ENCODE assay signal across 8 cellular contexts in genomic region chr20:64084209-64085152, GRCh38. TPM values are rescaled to one million over a fixed set of nuclear protein-coding genes. Genes with fewer than 3 reads are reported as not detected.
DNase-seq lines count a peak whose midpoint lies in the region; ATAC-seq and TF ChIP-seq lines count a peak whose summit lies in the region.

TSS of gene LKAAEAR1 (minus strand) at chr20:64084398. CDS start at chr20:64084219, 179 bp downstream.

- H3K4me2 ChIP-seq in BLaER1 treated with 17β-estradiol and CSF1 and Interleukin-3, amounts not matched to agents 10 nM and 100 nM, result peak within 1 kb of the TSS; percentile 91 to 100 (median 99)

- peaks cover 0 to 12% (median 0%) of the 10 kb centered on the region in 9 donors for H3K9me3 Mint-ChIP-seq in naive thymus-derived CD8-positive, alpha-beta T cell

- no peak for DNase-seq in LNCaP clone FGC (ENCODE audit: low read depth)
- DNase-seq in cardiac fibroblast (ENCODE audit: low read depth in 2 of 2), result no peak
- no peak for DNase-seq in naive thymus-derived CD8-positive, alpha-beta T cell
- no peak for DNase-seq in germinal center (ENCODE audit: low spot score)
- no peak for DNase-seq in medulla oblongata (ENCODE audit: extremely low spot score)

- H3K27me3 ChIP-seq in BLaER1 treated with 17β-estradiol and CSF1 and Interleukin-3, amounts not matched to agents 10 nM and 100 nM, result peaks cover 35 to 58% (median 46%) of the 10 kb centered on the region in 11 experiments

- peaks cover 0 to 3% (median 0%) of the 10 kb centered on the region in 3 donors for H3K36me3 Mint-ChIP-seq in naive thymus-derived CD8-positive, alpha-beta T cell

- H3K36me3 ChIP-seq in BLaER1 treated with 17β-estradiol and CSF1 and Interleukin-3, amounts not matched to agents 10 nM and 100 nM, result peaks cover 0 to 5% (median 0%) of the 10 kb centered on the region in 11 experiments; a peak in 3 of 22 replicates

- peaks cover 15 to 41% (median 36%) of the 10 kb centered on the region in 4 donors for H3K4me1 Mint-ChIP-seq in naive thymus-derived CD8-positive, alpha-beta T cell

- no peak for TF ChIP-seq CTCF in LNCaP clone FGC (IDR thresholded peaks at IDR 0.05; ENCODE audit: control insufficient read depth, extremely low read depth, insufficient read depth)
- TF ChIP-seq CTCF in cardiac fibroblast (IDR thresholded peaks at IDR 0.05; ENCODE audit: low read depth, low read length), result no peak

- H3K4me1 ChIP-seq in BLaER1 treated with 17β-estradiol and CSF1 and Interleukin-3, amounts not matched to agents 10 nM and 100 nM, result peaks cover 38 to 46% (median 44%) of the 10 kb centered on the region in 10 experiments

- peaks cover 0 to 6% (median 1%) of the 10 kb centered on the region in 5 donors for H3K27me3 Mint-ChIP-seq in naive thymus-derived CD8-positive, alpha-beta T cell

- H3K27ac Mint-ChIP-seq in naive thymus-derived CD8-positive, alpha-beta T cell, result peak within 1 kb of the TSS in 8 of 10 donors; percentile 49 to 89 (median 70)

- peak within 1 kb of the TSS; percentile 52 to 76 (median 68) for H3K4me3 ChIP-seq in BLaER1 treated with 17β-estradiol and CSF1 and Interleukin-3, amounts not matched to agents 10 nM and 100 nM
- H3K4me3 ChIP-seq in LNCaP clone FGC (ENCODE audit: low read depth, low read length), result peak within 1 kb of the TSS; percentile 45
- H3K4me3 ChIP-seq in cardiac fibroblast (replicated peaks in 1 of 2; ENCODE audit: low read depth in 2 of 2, low read length in 2 of 2), result peak within 1 kb of the TSS; percentile 27 to 41

- H3K9me3 ChIP-seq in BLaER1 treated with 17β-estradiol and CSF1 and Interleukin-3, amounts not matched to agents 10 nM and 100 nM (replicated peaks in 1 of 11), result peaks cover 14 to 26% (median 24%) of the 10 kb centered on the region in 11 experiments

- peak; percentile 3 to 5 for ATAC-seq in naive thymus-derived CD8-positive, alpha-beta T cell
- ATAC-seq in HG03139 (IDR thresholded peaks at IDR 0.05; ENCODE audit: unreplicated experiment) (no peak), HG02885 (IDR thresholded peaks at IDR 0.05; ENCODE audit: poor library complexity, unreplicated experiment) (no peak)

- POLR2A ChIA-PET in naive thymus-derived CD8-positive, alpha-beta T cell (lab: Charles Lee), result interaction anchor here (1.1 to 2.3 kb wide), 6 partner anchors 15 to 171 kb away, joined by 4 to 13 read pairs (median 6); partner anchors contain the start of genes C20orf204, PCMTD2 and PRPF6

- H3K9ac ChIP-seq in BLaER1 treated with 17β-estradiol and CSF1 and Interleukin-3, amounts not matched to agents 10 nM and 100 nM, result peak within 1 kb of the TSS; percentile 44 to 75 (median 68); a peak in 20 of 22 replicates

- H3K27ac ChIP-seq in BLaER1 treated with 17β-estradiol and CSF1 and Interleukin-3, amounts not matched to agents 10 nM and 100 nM, result peak within 1 kb of the TSS in 2 of 11 experiments; percentile 27 to 35; a peak in 7 of 22 replicates

- peaks cover 0 to 43% (median 20%) of the 10 kb centered on the region in 11 experiments; a peak in 17 of 22 replicates for H4K20me1 ChIP-seq in BLaER1 treated with 17β-estradiol and CSF1 and Interleukin-3, amounts not matched to agents 10 nM and 100 nM

- peak within 1 kb of the TSS; percentile 77 to 94 (median 90) for H3K4me3 Mint-ChIP-seq in naive thymus-derived CD8-positive, alpha-beta T cell

RNA-seq across cellular contexts. Expression of gene LKAAEAR1, which starts in this region (rescaled TPM):
- total RNA-seq in naive thymus-derived CD8-positive, alpha-beta T cell, result not detected
- polyA plus RNA-seq in naive thymus-derived CD8-positive, alpha-beta T cell, result 1 to 10 TPM in 1 of 3 donors, under 1 TPM in 1, not detected in 1; 0.63 to 1.1 TPM

Comparison
In these comparisons a context has a peak if more than half of its experiments do, and no peak if none do; other contexts are left out.
1. ATAC-seq: peak in naive thymus-derived CD8-positive, alpha-beta T cell (2 of 2); none in HG03139 (single experiment) and HG02885 (single experiment).
2. Peak in every context shown above with its lines, with median percentiles within 50 percentile points of each other: H3K4me3 ChIP-seq.